Comparison of ENCODE assay signal across 8 cellular contexts in the genomic region with DNA sequence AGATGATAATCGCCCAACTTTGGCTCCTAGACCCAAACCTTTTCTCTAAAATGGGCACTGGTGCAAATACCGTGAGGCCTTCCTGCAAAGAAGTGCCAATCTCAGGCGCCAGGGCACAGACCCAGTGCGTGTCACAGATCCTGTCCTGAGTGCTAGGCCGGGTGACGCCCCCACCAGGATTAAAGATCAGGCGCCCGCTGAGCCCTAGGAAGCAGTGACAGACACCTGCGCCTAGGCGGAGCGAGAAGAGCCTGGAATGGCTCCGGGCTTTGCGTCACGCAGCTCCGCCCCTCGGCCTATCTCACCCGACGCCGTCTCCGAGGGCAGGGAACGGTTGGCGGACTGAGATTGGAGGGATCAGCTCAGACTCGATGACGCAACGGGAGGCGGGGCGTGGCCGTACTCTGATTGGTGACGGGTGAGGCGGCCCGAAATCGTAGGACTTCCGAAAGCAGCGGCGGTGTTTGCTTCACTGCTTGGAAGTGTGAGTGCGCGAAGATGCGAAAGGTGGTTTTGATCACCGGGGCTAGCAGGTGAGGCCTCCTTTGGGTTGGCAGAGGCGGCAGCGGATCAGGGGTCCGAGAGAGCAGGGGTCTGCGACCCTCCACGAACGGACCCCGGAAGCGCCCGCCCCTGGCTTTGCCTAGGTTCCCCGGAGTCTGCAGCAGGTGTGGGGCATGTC. TPM values are rescaled to one million over a fixed set of nuclear protein-coding genes. Genes with fewer than 3 reads are reported as not detected.
DNase-seq lines count a peak whose midpoint lies in the region; ATAC-seq and TF ChIP-seq lines count a peak whose summit lies in the region.
"Not testable (repeated sequence)": the region's sequence is repeated elsewhere in the genome, so short reads cannot be mapped to it uniquely, and the experiment has no call there.

A gene with protein sequence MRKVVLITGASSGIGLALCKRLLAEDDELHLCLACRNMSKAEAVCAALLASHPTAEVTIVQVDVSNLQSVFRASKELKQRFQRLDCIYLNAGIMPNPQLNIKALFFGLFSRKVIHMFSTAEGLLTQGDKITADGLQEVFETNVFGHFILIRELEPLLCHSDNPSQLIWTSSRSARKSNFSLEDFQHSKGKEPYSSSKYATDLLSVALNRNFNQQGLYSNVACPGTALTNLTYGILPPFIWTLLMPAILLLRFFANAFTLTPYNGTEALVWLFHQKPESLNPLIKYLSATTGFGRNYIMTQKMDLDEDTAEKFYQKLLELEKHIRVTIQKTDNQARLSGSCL (plus strand): TSS at position 400 of the 682 bp plus-strand sequence. CDS start 99 bp downstream, at position 499.

- TF ChIP-seq POLR2A in NB4 (IDR thresholded peaks at IDR 0.05; ENCODE audit: extremely low read depth, insufficient read length) (peak; percentile 46), gastroesophageal sphincter (IDR thresholded peaks at IDR 0.05) (peak; percentile 34 to 39)

- H3F3A ChIP-seq in SK-N-SH (replicated peaks; ENCODE audit: insufficient read depth): not testable (repeated sequence)

- not testable (repeated sequence) for TF ChIP-seq CTCF in NB4 (IDR thresholded peaks at IDR 0.05; ENCODE audit: low read depth, low read length); SK-N-SH (IDR thresholded peaks at IDR 0.05); subcutaneous adipose tissue (IDR thresholded peaks at IDR 0.05; ENCODE audit: low read depth)
- TF ChIP-seq CTCF in gastroesophageal sphincter (IDR thresholded peaks at IDR 0.05): peak in 2 of 4 experiments; percentile 34 to 47
- TF ChIP-seq CTCF in neutrophil (IDR thresholded peaks at IDR 0.05): peak; percentile 34

- CTCF ChIA-PET in SK-N-SH (lab: Yijun Ruan, JAX): not testable (repeated sequence)

- peak within 1 kb of the TSS; percentile 93 for H2AFZ ChIP-seq in SK-N-SH (ENCODE audit: low read depth)

- peak within 1 kb of the TSS; percentile 54; the same call in 1 of the 2 replicates for H3K9ac ChIP-seq in SK-N-SH

- H3K27ac ChIP-seq in SK-N-SH (ENCODE audit: low read depth in 2 of 2, low read length in 1 of 2) (peak within 1 kb of the TSS; percentile 47 to 80), gastroesophageal sphincter (peak within 1 kb of the TSS; percentile 87 to 92 (median 90)), neutrophil (peak within 1 kb of the TSS; percentile 62)

- H3K4me3 ChIP-seq in NB4 (ENCODE audit: low read depth, low read length) (peak within 1 kb of the TSS; percentile 65), SK-N-SH (ENCODE audit: low read depth in 2 of 2, low read length in 1 of 2) (peak within 1 kb of the TSS; percentile 55 to 74), gastroesophageal sphincter (peak within 1 kb of the TSS; percentile 51 to 79), neutrophil (ENCODE audit: low read depth in 1 of 2, low read length in 1 of 2) (peak within 1 kb of the TSS; percentile 58 to 60)

- not testable (repeated sequence) for H4K20me1 ChIP-seq in SK-N-SH (ENCODE audit: insufficient read depth)

- not testable (repeated sequence) for TF ChIP-seq EP300 in SK-N-SH (IDR thresholded peaks at IDR 0.05; ENCODE audit: borderline replicate concordance in 1 of 2, low read depth in 1 of 2, low read length in 1 of 2); gastroesophageal sphincter (IDR thresholded peaks at IDR 0.05)

- not testable (repeated sequence) for H3K9me2 ChIP-seq in SK-N-SH

- peak within 1 kb of the TSS; percentile 85 for H3K4me2 ChIP-seq in SK-N-SH

- not testable (repeated sequence) for H3K27me3 ChIP-seq in SK-N-SH (ENCODE audit: insufficient read depth); gastroesophageal sphincter; neutrophil

- WGBS in SK-N-SH (ENCODE audit: low lambda C conversion rate): 15% methylated on average over 14 of the region's 49 CpGs
- 0 to 6% methylated on average over 3 to 7 of the region's 49 CpGs for WGBS in gastroesophageal sphincter (ENCODE audit: low coverage in 1 of 2), 2 donors

- not testable (repeated sequence) for H3K9me3 ChIP-seq in SK-N-SH, gastroesophageal sphincter, neutrophil

- H3K4me1 ChIP-seq in SK-N-SH (ENCODE audit: control insufficient read depth in 1 of 2, insufficient read depth in 2 of 2, low read depth in 1 of 2, low read length in 1 of 2); gastroesophageal sphincter; neutrophil (ENCODE audit: control insufficient read depth in 1 of 2, insufficient read depth in 1 of 2, low read depth in 1 of 2, low read length in 1 of 2): not testable (repeated sequence)

- H3K79me2 ChIP-seq in SK-N-SH (ENCODE audit: insufficient read depth): not testable (repeated sequence)

- TF ChIP-seq RAD21 in SK-N-SH (IDR thresholded peaks at IDR 0.05; ENCODE audit: low read length): not testable (repeated sequence)

- peak; percentile 100 for ATAC-seq in HG02571 (IDR thresholded peaks at IDR 0.05; ENCODE audit: unreplicated experiment)
- ATAC-seq in gastroesophageal sphincter: peak; percentile 98

- peak; percentile 5 for DNase-seq in GM04503 (ENCODE audit: low read depth)
- DNase-seq in NB4 (ENCODE audit: low read depth): peak; percentile 80
- peak; percentile 46 for DNase-seq in SK-N-SH
- DNase-seq in activated naive CD4-positive, alpha-beta T cell treated with Interleukin-2 at 50 U/mL for 16 hours: peak; percentile 76

- H3K36me3 ChIP-seq in SK-N-SH (replicated peaks in 1 of 2; ENCODE audit: control insufficient read depth in 1 of 2, insufficient read depth in 2 of 2, low read length in 1 of 2); gastroesophageal sphincter; neutrophil: not testable (repeated sequence)

- POLR2A ChIA-PET in SK-N-SH (lab: Yijun Ruan, JAX): not testable (repeated sequence)

TF ChIP-seq in SK-N-SH, 30 proteins besides CTCF, POLR2A, EP300 and RAD21:
- TF ChIP-seq ELF1 (IDR thresholded peaks at IDR 0.05): 0 out of 2 replicates have a peak, but pooled peaks have one; percentile 21
- TF ChIP-seq POLR2AphosphoS5 (IDR thresholded peaks at IDR 0.05; ENCODE audit: low read depth, low read length): peak; percentile 40; the same call in 1 of the 2 replicates
- TF ChIP-seq SIN3A (IDR thresholded peaks at IDR 0.05; ENCODE audit: borderline replicate concordance, low read depth, low read length): 0 out of 2 replicates have a peak, but pooled peaks have one; percentile 22
- peak; percentile 44; the same call in 1 of the 2 replicates for TF ChIP-seq MXI1 (IDR thresholded peaks at IDR 0.05; ENCODE audit: low read depth, low read length)

RNA-seq across cellular contexts. Expression of the gene that starts here (rescaled TPM):
- polyA plus RNA-seq in SK-N-SH (2012; rRNA removed): 12.0 and 14.5 TPM in 2 replicates
- 9.9 and 10.6 TPM in 2 replicates for polyA plus RNA-seq in SK-N-SH (2012; cell fraction: cytosol; rRNA removed)
- polyA plus RNA-seq in SK-N-SH (2012; cell fraction: nucleus; rRNA removed): 17.3 and 23.8 TPM in 2 replicates
- 10 to 100 TPM in 2 of 4 donors, 1 to 10 TPM in 2; 6.8 to 11.3 (median 9.7) TPM for total RNA-seq in gastroesophageal sphincter
- 10 to 100 TPM in 3 of 4 donors, 1 to 10 TPM in 1; 8.5 to 21.4 (median 19.9) TPM for total RNA-seq in subcutaneous adipose tissue

Comparison
In these comparisons a context has a peak if more than half of its experiments do, and no peak if none do; other contexts are left out.
1. Peak in every context shown above with its lines: DNase-seq, ATAC-seq, H3K4me3 ChIP-seq and H3K27ac ChIP-seq.
2. DNase-seq: peak in every context shown above with its lines; median percentile 80 in NB4; 76 in activated naive CD4-positive, alpha-beta T cell treated with Interleukin-2 at 50 U/mL for 16 hours; 46 in SK-N-SH; 5 in GM04503.